1 cellular context compared by ENCODE assay signal in genomic region chr19:46744005-46744691, GRCh38.
A peak's percentile ranks its signal among the peaks of the same experiment; 100 is the strongest.
TF ChIP-seq lines count a peak whose summit lies in the region.

No MANE protein-coding gene starts in this region.

TF ChIP-seq in HEK293, 187 proteins besides CTCF, POLR2A, EP300 and RAD21 (continued from another document):
- TF ChIP-seq ZNF629 (tag by site-specific recombination; IDR thresholded peaks at IDR 0.05) (peak; percentile 82), ZNF148 (tag by site-specific recombination; IDR thresholded peaks at IDR 0.05; ENCODE audit: borderline replicate concordance) (no peak), ZNF654 (tag by site-specific recombination; IDR thresholded peaks at IDR 0.05; ENCODE audit: low read depth) (no peak), ZNF664 (tag by site-specific recombination; IDR thresholded peaks at IDR 0.05) (peak; percentile 98), PRDM10 (tag by site-specific recombination; IDR thresholded peaks at IDR 0.05) (peak; percentile 66), ZNF121 (tag by site-specific recombination; IDR thresholded peaks at IDR 0.05) (peak; percentile 95), KLF7 (tag by site-specific recombination; IDR thresholded peaks at IDR 0.05; ENCODE audit: borderline replicate concordance) (no peak), ZNF248 (tag by site-specific recombination; IDR thresholded peaks at IDR 0.05) (no peak), HOXD13 (CRISPR knock-in tag; IDR thresholded peaks at IDR 0.05; ENCODE audit: borderline replicate concordance) (no peak), ZBTB21 (tag by site-specific recombination; IDR thresholded peaks at IDR 0.05) (peak; percentile 77), ZNF530 (tag by site-specific recombination; IDR thresholded peaks at IDR 0.05; ENCODE audit: low read depth) (no peak), ZNF239 (tag by site-specific recombination; IDR thresholded peaks at IDR 0.05) (no peak), ZNF350 (tag by site-specific recombination; IDR thresholded peaks at IDR 0.05) (no peak), PRDM1 (tag by site-specific recombination; IDR thresholded peaks at IDR 0.05) (peak; percentile 83), ZNF341 (tag by site-specific recombination; IDR thresholded peaks at IDR 0.05; ENCODE audit: low read depth) (no peak), WT1 (tag by site-specific recombination; IDR thresholded peaks at IDR 0.05) (no peak), ZNF423 (tag by site-specific recombination; IDR thresholded peaks at IDR 0.05) (no peak), OVOL3 (tag by site-specific recombination; IDR thresholded peaks at IDR 0.05) (0 out of 2 replicates have a peak, but pooled peaks have one; percentile 35), ZNF19 (tag by site-specific recombination; IDR thresholded peaks at IDR 0.05; ENCODE audit: low read depth) (no peak), ZBTB17 (tag by site-specific recombination; IDR thresholded peaks at IDR 0.05) (peak; percentile 43; the same call in 1 of the 2 replicates), AEBP2 (tag by site-specific recombination; IDR thresholded peaks at IDR 0.05; ENCODE audit: borderline replicate concordance) (no peak), SP3 (tag by site-specific recombination; IDR thresholded peaks at IDR 0.05) (no peak), ZNF10 (tag by site-specific recombination; IDR thresholded peaks at IDR 0.05) (no peak), ZNF112 (tag by site-specific recombination; IDR thresholded peaks at IDR 0.05) (no peak), ZBTB20 (tag by site-specific recombination; IDR thresholded peaks at IDR 0.05) (no peak), ZNF623 (tag by site-specific recombination; IDR thresholded peaks at IDR 0.05) (no peak), ZNF404 (tag by site-specific recombination; IDR thresholded peaks at IDR 0.05) (no peak)
- TF ChIP-seq, protein P1, sequence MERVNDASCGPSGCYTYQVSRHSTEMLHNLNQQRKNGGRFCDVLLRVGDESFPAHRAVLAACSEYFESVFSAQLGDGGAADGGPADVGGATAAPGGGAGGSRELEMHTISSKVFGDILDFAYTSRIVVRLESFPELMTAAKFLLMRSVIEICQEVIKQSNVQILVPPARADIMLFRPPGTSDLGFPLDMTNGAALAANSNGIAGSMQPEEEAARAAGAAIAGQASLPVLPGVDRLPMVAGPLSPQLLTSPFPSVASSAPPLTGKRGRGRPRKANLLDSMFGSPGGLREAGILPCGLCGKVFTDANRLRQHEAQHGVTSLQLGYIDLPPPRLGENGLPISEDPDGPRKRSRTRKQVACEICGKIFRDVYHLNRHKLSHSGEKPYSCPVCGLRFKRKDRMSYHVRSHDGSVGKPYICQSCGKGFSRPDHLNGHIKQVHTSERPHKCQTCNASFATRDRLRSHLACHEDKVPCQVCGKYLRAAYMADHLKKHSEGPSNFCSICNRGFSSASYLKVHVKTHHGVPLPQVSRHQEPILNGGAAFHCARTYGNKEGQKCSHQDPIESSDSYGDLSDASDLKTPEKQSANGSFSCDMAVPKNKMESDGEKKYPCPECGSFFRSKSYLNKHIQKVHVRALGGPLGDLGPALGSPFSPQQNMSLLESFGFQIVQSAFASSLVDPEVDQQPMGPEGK (tag by site-specific recombination; IDR thresholded peaks at IDR 0.05), result no peak
- TF ChIP-seq, protein P2, sequence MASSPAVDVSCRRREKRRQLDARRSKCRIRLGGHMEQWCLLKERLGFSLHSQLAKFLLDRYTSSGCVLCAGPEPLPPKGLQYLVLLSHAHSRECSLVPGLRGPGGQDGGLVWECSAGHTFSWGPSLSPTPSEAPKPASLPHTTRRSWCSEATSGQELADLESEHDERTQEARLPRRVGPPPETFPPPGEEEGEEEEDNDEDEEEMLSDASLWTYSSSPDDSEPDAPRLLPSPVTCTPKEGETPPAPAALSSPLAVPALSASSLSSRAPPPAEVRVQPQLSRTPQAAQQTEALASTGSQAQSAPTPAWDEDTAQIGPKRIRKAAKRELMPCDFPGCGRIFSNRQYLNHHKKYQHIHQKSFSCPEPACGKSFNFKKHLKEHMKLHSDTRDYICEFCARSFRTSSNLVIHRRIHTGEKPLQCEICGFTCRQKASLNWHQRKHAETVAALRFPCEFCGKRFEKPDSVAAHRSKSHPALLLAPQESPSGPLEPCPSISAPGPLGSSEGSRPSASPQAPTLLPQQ (tag by site-specific recombination; IDR thresholded peaks at IDR 0.05), result peak; percentile 27; the same call in 1 of the 2 replicates
